Comparison of ENCODE assay signal across 8 cellular contexts in genomic region chr1:120179420-120180348, GRCh38. TPM values are rescaled to one million over a fixed set of nuclear protein-coding genes. Genes with fewer than 3 reads are reported as not detected.
DNase-seq lines count a peak whose midpoint lies in the region; ATAC-seq and FAIRE-seq lines count a peak whose summit lies in the region.

No MANE protein-coding gene starts in this region.

- intact Hi-C loops in Right ventricle myocardium inferior (cut with DNase I): no loop called here
- intact Hi-C loops in cardiac septum (cut with DNase I): no loop called here
- intact Hi-C loops in right cardiac atrium (cut with DNase I): no loop called here

- H3K4me3 ChIP-seq in adipocyte (ENCODE audit: low read length) (peak overlapping the region; percentile 74), right cardiac atrium (ENCODE audit: low read length) (peak overlapping the region; percentile 43), small intestine (ENCODE audit: low read depth in 1 of 2, low read length in 2 of 2) (no peak overlapping the region)

- peak overlapping the region; percentile 88 for H3K9ac ChIP-seq in adipocyte (ENCODE audit: low read length)

- H3K9me3 ChIP-seq in adipocyte (ENCODE audit: control insufficient read depth, low read length): no peaks in the 10 kb centered on the region
- no peaks in the 10 kb centered on the region for H3K9me3 ChIP-seq in right cardiac atrium (ENCODE audit: control insufficient read depth, low read length)
- H3K9me3 ChIP-seq in small intestine (ENCODE audit: control insufficient read depth, low read depth): no peaks in the 10 kb centered on the region

- FAIRE-seq in small intestine (lab: Jason Lieb, UNC): no peak

- no peaks in the 10 kb centered on the region for H3K36me3 ChIP-seq in adipocyte (ENCODE audit: control insufficient read depth, insufficient read depth, low read length, severe bottlenecking)
- H3K36me3 ChIP-seq in small intestine (ENCODE audit: control insufficient read depth in 2 of 2, insufficient read depth in 2 of 2, low read length in 2 of 2): no peaks in the 10 kb centered on the region

- DNase-seq in Right ventricle myocardium inferior (ENCODE audit: missing footprints) (no peak), cardiac septum (ENCODE audit: low spot score) (no peak), adipocyte (ENCODE audit: low read depth) (peak; percentile 88), right cardiac atrium (peak; percentile 28 to 57 (median 55)), small intestine (peak; percentile 14), germinal center (ENCODE audit: low spot score) (no peak)
- DNase-seq in stimulated activated CD4-positive, alpha-beta T cell treated with anti-CD3 and anti-CD28 coated beads, Interleukin-12 subunit alpha, Interleukin-12 subunit beta, amount 100 ng/mL, for 4 hours: no peak

- H3K27ac ChIP-seq in right cardiac atrium (ENCODE audit: low read length) (peak overlapping the region; percentile 77), small intestine (ENCODE audit: low read depth in 1 of 2, low read length in 1 of 2) (peak overlapping the region; percentile 48 to 74)

- ATAC-seq in Right ventricle myocardium inferior (peak; percentile 36), right cardiac atrium (peak; percentile 71 to 76), HG02571 (IDR thresholded peaks at IDR 0.05; ENCODE audit: unreplicated experiment) (no peak)

- H3K27me3 ChIP-seq in adipocyte (replicated peaks; ENCODE audit: control insufficient read depth, insufficient read depth, low read length): no peaks in the 10 kb centered on the region
- no peaks in the 10 kb centered on the region for H3K27me3 ChIP-seq in right cardiac atrium (ENCODE audit: control insufficient read depth, insufficient read depth)
- no peaks in the 10 kb centered on the region for H3K27me3 ChIP-seq in small intestine (ENCODE audit: control insufficient read depth in 2 of 2, insufficient read depth in 2 of 2, low read length in 2 of 2)

- WGBS in right cardiac atrium: 15% methylated on average over 20 of the region's 20 CpGs
- 11 to 19% (median 16%) methylated on average over 18 to 20 of the region's 20 CpGs for WGBS in small intestine, 3 donors

- H3K4me1 ChIP-seq in adipocyte (ENCODE audit: control insufficient read depth, insufficient read depth, low read length) (peaks cover 21% of the 10 kb centered on the region), right cardiac atrium (ENCODE audit: control insufficient read depth, insufficient read depth, low read length) (no peaks in the 10 kb centered on the region), small intestine (ENCODE audit: control insufficient read depth in 2 of 2, insufficient read depth in 1 of 2, low read depth in 1 of 2, low read length in 1 of 2) (peaks cover 0 to 3% of the 10 kb centered on the region in 2 donors)

RNA-seq across cellular contexts. Expression of gene SEC22B, which starts 3.4 kb away (rescaled TPM):
- total RNA-seq in Right ventricle myocardium inferior (14.1 TPM), cardiac septum (18.4 TPM), right cardiac atrium (10 to 100 TPM; 16.4 to 23.6 (median 21.1) TPM)
- polyA plus RNA-seq in right cardiac atrium (14.9 TPM), small intestine (10 to 100 TPM; 19.2 to 19.7 (median 19.6) TPM)

Comparison
In these comparisons a context has a peak if more than half of its experiments do, and no peak if none do; other contexts are left out.
1. DNase-seq: peak in adipocyte (single experiment), right cardiac atrium (3 of 3) and small intestine (single experiment); none in Right ventricle myocardium inferior (single experiment), cardiac septum (single experiment), germinal center (single experiment) and stimulated activated CD4-positive, alpha-beta T cell treated with anti-CD3 and anti-CD28 coated beads, Interleukin-12 subunit alpha, Interleukin-12 subunit beta, amount 100 ng/mL, for 4 hours (single experiment).
2. H3K4me3 ChIP-seq: peak in adipocyte (single experiment) and right cardiac atrium (single experiment); none in small intestine (0 of 2).